In the genomic region with DNA sequence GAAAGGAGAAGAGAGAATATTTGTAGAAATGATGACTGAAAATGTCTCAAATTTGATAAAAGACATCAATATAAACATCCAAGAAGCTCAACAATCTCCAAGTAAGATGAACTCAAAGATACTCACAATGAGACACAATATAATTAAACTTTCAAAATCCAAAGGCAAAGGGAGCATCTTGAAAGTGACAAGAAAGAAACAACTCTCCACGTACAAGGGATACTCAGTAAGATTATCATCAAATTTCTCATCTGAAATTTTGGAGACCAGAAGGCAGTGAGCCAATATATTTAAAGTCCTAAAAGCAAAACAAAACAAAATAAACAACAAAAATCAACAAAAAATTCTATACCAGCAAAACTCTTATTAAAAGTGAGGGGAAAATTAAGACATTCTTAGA, we compare ENCODE assay signal across 34 cellular contexts.
"Had no signal": no experiment of that assay in that cellular context is flagged by ENCODE, and none has a peak within 500 bp of the region (broad histone marks: within the 10 kb centered on the region; RNA-seq: fewer than 3 reads in every experiment).

No MANE protein-coding gene starts in this region.

- DNase-seq: Karpas-422, Kasumi-1, MG63, MM.1S, MV-4-11, NCI-H1048, NCI-H1092, NCI-H1092 treated with DMSO at 0.1 percent for 48 hours, NCI-H1105, NCI-H1105 treated with DMSO at 0.1 percent for 48 hours, NCI-H1417, NCI-H1436, NCI-H1436 treated with DMSO at 0.1 percent for 48 hours, NCI-H146, NCI-H1694, NCI-H1694 treated with DMSO at 0.1 percent for 48 hours, NCI-H187, NCI-H187 treated with DMSO at 0.1 percent for 48 hours, NCI-H1930, NCI-H2029, NCI-H2029 treated with DMSO at 0.1 percent for 48 hours, NCI-H2081, NCI-H2081 treated with DMSO at 0.1 percent for 48 hours, NCI-H2107, NCI-H2171, NCI-H2171 treated with DMSO at 0.1 percent for 48 hours, NCI-H2227 treated with DMSO at 0.1 percent for 48 hours, NCI-H226, NCI-H345, NCI-H446, NCI-H446 treated with DMSO at 0.1 percent for 48 hours, NCI-H510A, NCI-H510A treated with DMSO at 0.1 percent for 48 hours had no signal

- H3K27me3 ChIP-seq: MG63 had no signal

- H3K27ac ChIP-seq: KMS-11 had no signal

- H3K9ac ChIP-seq: KMS-11 had no signal

- H3K4me3 ChIP-seq: MG63 had no signal

- H3K36me3 ChIP-seq: MG63 had no signal
